ENCODE assay signal across 8 cellular contexts in the genomic region with DNA sequence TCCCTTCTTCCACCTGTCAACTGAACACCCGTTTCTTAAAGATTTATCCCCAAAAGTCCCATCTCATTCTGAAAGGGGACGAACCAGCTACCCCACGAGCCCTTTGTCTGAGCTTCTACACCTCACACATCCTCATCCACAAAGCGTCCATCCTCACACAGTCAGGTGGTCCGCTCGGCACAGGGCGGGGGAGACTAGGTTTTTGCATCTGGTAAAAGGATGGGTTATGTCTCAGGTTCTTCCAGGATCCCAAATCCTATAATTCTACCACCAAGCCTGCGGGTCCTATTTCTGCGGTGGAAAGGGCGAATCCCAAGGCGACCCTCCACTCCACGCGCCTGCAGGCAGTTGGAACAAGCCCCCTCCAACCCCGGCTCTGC. TPM values are rescaled to one million over a fixed set of nuclear protein-coding genes. Genes with fewer than 3 reads are reported as not detected.
A peak's percentile ranks its signal among the peaks of the same experiment; 100 is the strongest.
DNase-seq lines count a peak whose midpoint lies in the region; ATAC-seq and TF ChIP-seq lines count a peak whose summit lies in the region.

No MANE protein-coding gene starts in this region.

- ATAC-seq in HG02759 (IDR thresholded peaks at IDR 0.05; ENCODE audit: unreplicated experiment), result peak; percentile 1
- peak; percentile 45 for ATAC-seq in WTC11
- ATAC-seq in HG03457 (IDR thresholded peaks at IDR 0.05; ENCODE audit: unreplicated experiment), result no peak

- H3K9me3 Mint-ChIP-seq in WTC11 (no peaks in the 10 kb centered on the region), glutamatergic neuron (ENCODE audit: unreplicated experiment) (peaks cover 11% of the 10 kb centered on the region)

- POLR2A ChIA-PET in WTC11 (lab: Charles Lee), result interaction anchor here (1.0 to 1.3 kb wide), 2 partner anchors 88 to 98 kb away, joined by 7 to 11 read pairs; a partner anchor contains a TSS

- TF ChIP-seq CTCF in WTC11 (IDR thresholded peaks at IDR 0.05) (no peak), glutamatergic neuron (IDR thresholded peaks at IDR 0.05; ENCODE audit: partially characterized antibody, unreplicated experiment) (no peak), retinal pigment epithelial cell (conservative IDR thresholded peaks at IDR 0.05; ENCODE audit: low read depth, low read length) (no peak)

- CTCF ChIA-PET in WTC11 (lab: Charles Lee), result interaction anchor here (1.0 to 3.7 kb wide), 10 partner anchors 46 to 237 kb away, joined by 3 to 18 read pairs (median 8); a partner anchor contains a TSS

- peak overlapping the region; percentile 91 for H3K4me3 Mint-ChIP-seq in WTC11
- H3K4me3 Mint-ChIP-seq in glutamatergic neuron (ENCODE audit: unreplicated experiment), result peak overlapping the region; percentile 94

- H3K27me3 Mint-ChIP-seq in WTC11 (ENCODE audit: low read depth) (no peaks in the 10 kb centered on the region), glutamatergic neuron (ENCODE audit: unreplicated experiment) (peaks cover 4% of the 10 kb centered on the region)

- H3K27ac Mint-ChIP-seq in WTC11 (peak overlapping the region; percentile 73; the same call in 1 of the 2 replicates), glutamatergic neuron (ENCODE audit: unreplicated experiment) (peak overlapping the region; percentile 94)

- peaks cover 26% of the 10 kb centered on the region for H3K4me1 Mint-ChIP-seq in WTC11
- peaks cover 23% of the 10 kb centered on the region for H3K4me1 Mint-ChIP-seq in glutamatergic neuron (ENCODE audit: low read depth, unreplicated experiment)

- H3K4me3 ChIP-seq in GM08714 (ENCODE audit: low read length) (peak overlapping the region; percentile 86), retinal pigment epithelial cell (ENCODE audit: low read length) (peak overlapping the region; percentile 94)

- H3K36me3 Mint-ChIP-seq in WTC11 (no peaks in the 10 kb centered on the region), glutamatergic neuron (ENCODE audit: unreplicated experiment) (no peaks in the 10 kb centered on the region)

- no peak for DNase-seq in WTC11 (ENCODE audit: low spot score)
- no peak for DNase-seq in glutamatergic neuron
- DNase-seq in retinal pigment epithelial cell (ENCODE audit: low read depth), result no peak
- DNase-seq in GF-D8 (lab: John Stamatoyannopoulos, UW), result no peak
- no peak for DNase-seq in kidney glomerular epithelial cell (lab: John Stamatoyannopoulos, UW)

TF ChIP-seq in WTC11, 78 proteins besides CTCF, POLR2A, EP300 and RAD21:
- no peak for TF ChIP-seq RORB (CRISPR knock-in tag; IDR thresholded peaks at IDR 0.05)
- TF ChIP-seq, protein P1, sequence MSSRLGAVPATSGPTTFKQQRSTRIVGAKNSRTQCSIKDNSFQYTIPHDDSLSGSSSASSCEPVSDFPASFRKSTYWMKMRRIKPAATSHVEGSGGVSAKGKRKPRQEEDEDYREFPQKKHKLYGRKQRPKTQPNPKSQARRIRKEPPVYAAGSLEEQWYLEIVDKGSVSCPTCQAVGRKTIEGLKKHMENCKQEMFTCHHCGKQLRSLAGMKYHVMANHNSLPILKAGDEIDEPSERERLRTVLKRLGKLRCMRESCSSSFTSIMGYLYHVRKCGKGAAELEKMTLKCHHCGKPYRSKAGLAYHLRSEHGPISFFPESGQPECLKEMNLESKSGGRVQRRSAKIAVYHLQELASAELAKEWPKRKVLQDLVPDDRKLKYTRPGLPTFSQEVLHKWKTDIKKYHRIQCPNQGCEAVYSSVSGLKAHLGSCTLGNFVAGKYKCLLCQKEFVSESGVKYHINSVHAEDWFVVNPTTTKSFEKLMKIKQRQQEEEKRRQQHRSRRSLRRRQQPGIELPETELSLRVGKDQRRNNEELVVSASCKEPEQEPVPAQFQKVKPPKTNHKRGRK (CRISPR knock-in tag; IDR thresholded peaks at IDR 0.05; ENCODE audit: borderline replicate concordance), result no peak
- TF ChIP-seq, protein P2, sequence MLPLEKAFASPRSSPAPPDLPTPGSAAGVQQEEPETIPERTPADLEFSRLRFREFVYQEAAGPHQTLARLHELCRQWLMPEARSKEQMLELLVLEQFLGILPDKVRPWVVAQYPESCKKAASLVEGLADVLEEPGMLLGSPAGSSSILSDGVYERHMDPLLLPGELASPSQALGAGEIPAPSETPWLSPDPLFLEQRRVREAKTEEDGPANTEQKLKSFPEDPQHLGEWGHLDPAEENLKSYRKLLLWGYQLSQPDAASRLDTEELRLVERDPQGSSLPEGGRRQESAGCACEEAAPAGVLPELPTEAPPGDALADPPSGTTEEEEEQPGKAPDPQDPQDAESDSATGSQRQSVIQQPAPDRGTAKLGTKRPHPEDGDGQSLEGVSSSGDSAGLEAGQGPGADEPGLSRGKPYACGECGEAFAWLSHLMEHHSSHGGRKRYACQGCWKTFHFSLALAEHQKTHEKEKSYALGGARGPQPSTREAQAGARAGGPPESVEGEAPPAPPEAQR (CRISPR knock-in tag; IDR thresholded peaks at IDR 0.05), result no peak
- TF ChIP-seq SMAD4 (CRISPR knock-in tag; IDR thresholded peaks at IDR 0.05), result no peak
- TF ChIP-seq GRHL2 (CRISPR knock-in tag; IDR thresholded peaks at IDR 0.05; ENCODE audit: insufficient replicate concordance, severe bottlenecking), result no peak
- TF ChIP-seq, protein P3, sequence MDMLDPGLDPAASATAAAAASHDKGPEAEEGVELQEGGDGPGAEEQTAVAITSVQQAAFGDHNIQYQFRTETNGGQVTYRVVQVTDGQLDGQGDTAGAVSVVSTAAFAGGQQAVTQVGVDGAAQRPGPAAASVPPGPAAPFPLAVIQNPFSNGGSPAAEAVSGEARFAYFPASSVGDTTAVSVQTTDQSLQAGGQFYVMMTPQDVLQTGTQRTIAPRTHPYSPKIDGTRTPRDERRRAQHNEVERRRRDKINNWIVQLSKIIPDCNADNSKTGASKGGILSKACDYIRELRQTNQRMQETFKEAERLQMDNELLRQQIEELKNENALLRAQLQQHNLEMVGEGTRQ (CRISPR knock-in tag; IDR thresholded peaks at IDR 0.05), result 0 out of 2 replicates have a peak, but pooled peaks have one; percentile 10

RNA-seq across cellular contexts. Expression of a gene that starts 0.5 kb away (rescaled TPM):
- 19.3 to 29.5 TPM (median 22.8 TPM) in 3 replicates for total RNA-seq in WTC11 (2021)
- total RNA-seq in glutamatergic neuron (ENCODE audit: unreplicated experiment), result 86.7 TPM

RNA-seq across cellular contexts. Expression of a gene that starts 52.0 kb away (rescaled TPM):
- total RNA-seq in WTC11 (2021) (4.1 to 5.4 TPM (median 4.9 TPM) in 3 replicates), glutamatergic neuron (ENCODE audit: unreplicated experiment) (3.4 TPM)

RNA-seq across cellular contexts. Expression of a gene that starts 52.1 kb away (rescaled TPM):
- total RNA-seq in WTC11 (2021) (10.3 to 11.9 TPM (median 11.7 TPM) in 3 replicates), glutamatergic neuron (ENCODE audit: unreplicated experiment) (19.0 TPM)

RNA-seq across cellular contexts. Expression of a gene that starts 57.9 kb away (rescaled TPM):
- total RNA-seq in WTC11 (2021) (17.1 to 18.5 TPM (median 17.4 TPM) in 3 replicates), glutamatergic neuron (ENCODE audit: unreplicated experiment) (18.7 TPM)

RNA-seq across cellular contexts. Expression of a gene that starts 58.6 kb away (rescaled TPM):
- total RNA-seq in WTC11 (2021) (38.1 to 41.3 TPM (median 40.7 TPM) in 3 replicates), glutamatergic neuron (ENCODE audit: unreplicated experiment) (33.3 TPM)
